Comparison of ENCODE assay signal across 1 cellular context in genomic region chr16:4689864-4690704, GRCh38.
TF ChIP-seq lines count a peak whose summit lies in the region.

No MANE protein-coding gene starts in this region.

TF ChIP-seq in WTC11, 78 proteins besides CTCF, POLR2A, EP300 and RAD21:
- TF ChIP-seq ZNF512 (CRISPR knock-in tag; IDR thresholded peaks at IDR 0.05; ENCODE audit: borderline replicate concordance) (no peak), ARID4B (CRISPR knock-in tag; IDR thresholded peaks at IDR 0.05; ENCODE audit: borderline replicate concordance) (no peak), USF2 (CRISPR knock-in tag; IDR thresholded peaks at IDR 0.05) (no peak), ZSCAN18 (CRISPR knock-in tag; IDR thresholded peaks at IDR 0.05) (no peak), IRF2 (CRISPR knock-in tag; IDR thresholded peaks at IDR 0.05; ENCODE audit: borderline replicate concordance, low read depth) (no peak), ESRRA (CRISPR knock-in tag; IDR thresholded peaks at IDR 0.05; ENCODE audit: borderline replicate concordance) (no peak), PRRX2 (CRISPR knock-in tag; IDR thresholded peaks at IDR 0.05) (no peak), PREB (CRISPR knock-in tag; IDR thresholded peaks at IDR 0.05; ENCODE audit: borderline replicate concordance) (no peak), FOXK1 (CRISPR knock-in tag; IDR thresholded peaks at IDR 0.05) (no peak), GABPB1 (CRISPR knock-in tag; IDR thresholded peaks at IDR 0.05) (no peak), FOXP4 (CRISPR knock-in tag; IDR thresholded peaks at IDR 0.05) (no peak), SMAD3 (CRISPR knock-in tag; IDR thresholded peaks at IDR 0.05; ENCODE audit: borderline replicate concordance) (no peak), ATF1 (CRISPR knock-in tag; IDR thresholded peaks at IDR 0.05) (no peak), ZNF281 (CRISPR knock-in tag; IDR thresholded peaks at IDR 0.05) (no peak)
